Comparison of ENCODE assay signal across 27 cellular contexts in the genomic region with DNA sequence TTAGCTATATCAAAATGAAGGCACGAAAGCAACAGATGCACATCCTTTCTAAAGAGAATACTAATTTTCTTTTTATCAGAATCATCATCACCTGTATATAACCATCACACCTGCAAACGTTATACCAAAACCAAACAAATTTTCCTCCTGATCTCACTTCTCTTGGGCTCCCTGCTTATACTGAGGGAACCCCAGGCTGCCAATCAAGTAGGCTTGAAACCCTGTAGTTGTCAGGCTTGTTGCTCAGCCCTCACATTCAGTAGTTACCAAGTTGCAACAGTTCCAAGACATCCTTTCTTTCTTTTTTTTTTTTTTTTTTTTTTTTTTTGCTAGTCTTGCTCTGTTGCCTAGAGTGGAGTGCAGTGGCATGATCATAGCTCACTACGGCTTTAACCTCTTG.
"Had no signal": no experiment of that assay in that cellular context is flagged by ENCODE, and none has a peak within 500 bp of the region (broad histone marks: within the 10 kb centered on the region; RNA-seq: fewer than 3 reads in every experiment).

No MANE protein-coding gene starts in this region.

- H3K9me3 Mint-ChIP-seq: natural killer cell treated with Interleukin-12 subunit alpha and Interleukin-12 subunit beta and Interleukin-15 and Interleukin-18, amount 100 ng/mL, for 72 hours had no signal

- H3K27me3 ChIP-seq: left lung, ovary, right atrium auricular region, stomach, testis, thyroid gland, transverse colon, upper lobe of left lung, vagina had no signal

- H3K36me3 Mint-ChIP-seq: natural killer cell treated with Interleukin-12 subunit alpha and Interleukin-12 subunit beta and Interleukin-15 and Interleukin-18, amount 100 ng/mL, for 72 hours had no signal

- H3K36me3 ChIP-seq: left lung, lower lobe of right lung, ovary, right atrium auricular region, stomach, thyroid gland, transverse colon, upper lobe of left lung, vagina had no signal

- ATAC-seq: left cardiac atrium; left lung; lower lobe of right lung; naive thymus-derived CD4-positive, alpha-beta T cell; natural killer cell treated with Interleukin-12 subunit alpha and Interleukin-12 subunit beta and Interleukin-15 and Interleukin-18, amount 100 ng/mL, for 72 hours; sciatic nerve; stimulated activated naive B cell treated with anti-CD40 and anti-IgM and Interleukin-4, amounts not matched to agents 10 μg/mL and 1 μg/mL and 100 μg/mL, for 72 hours; stimulated activated naive CD8-positive, alpha-beta T cell treated with anti-CD3 and anti-CD28 coated beads, Interleukin-15, Interleukin-2, amounts not matched to agents 100 U/mL and 50 U/mL, for 24 hours had no signal

- H3K4me1 ChIP-seq: left lung, lower lobe of right lung, testis, vagina had no signal

- DNase-seq: hippocampal formation; kidney glomerular epithelial cell; left cardiac atrium; left lung; lower lobe of right lung; mesendoderm; naive thymus-derived CD4-positive, alpha-beta T cell; ovary; stimulated activated CD4-positive, alpha-beta T cell treated with anti-CD3 and anti-CD28 coated beads, Interleukin-12 subunit alpha, Interleukin-12 subunit beta, amount 100 ng/mL, for 4 hours; stimulated activated CD4-positive, alpha-beta T cell treated with anti-CD3 and anti-CD28 coated beads, Interleukin-15, amount 100 ng/mL, for 24 hours; stimulated activated CD4-positive, alpha-beta T cell treated with anti-CD3 and anti-CD28 coated beads, Interleukin-2, amount 100 ng/mL, for 24 hours; stimulated activated CD4-positive, alpha-beta T cell treated with anti-CD3 and anti-CD28 coated beads, Interleukin-4, amount 100 ng/mL, for 1 hour; stimulated activated naive B cell treated with anti-CD40 and anti-IgM and Interleukin-4, amounts not matched to agents 10 μg/mL and 1 μg/mL and 100 μg/mL, for 72 hours; stimulated activated naive CD8-positive, alpha-beta T cell treated with anti-CD3 and anti-CD28 coated beads, Interleukin-15, Interleukin-2, amounts not matched to agents 100 U/mL and 50 U/mL, for 24 hours; stomach; testis; thyroid gland; transverse colon; upper lobe of left lung had no signal

- H3K4me3 Mint-ChIP-seq: mesothelial cell of epicardium; naive thymus-derived CD4-positive, alpha-beta T cell; natural killer cell treated with Interleukin-12 subunit alpha and Interleukin-12 subunit beta and Interleukin-15 and Interleukin-18, amount 100 ng/mL, for 72 hours; stimulated activated naive B cell treated with anti-CD40 and anti-IgM and Interleukin-4, amounts not matched to agents 10 μg/mL and 1 μg/mL and 100 μg/mL, for 72 hours had no signal

- H3K27me3 Mint-ChIP-seq: naive thymus-derived CD4-positive, alpha-beta T cell; progenitor cell of endocrine pancreas; stimulated activated naive B cell treated with anti-CD40 and anti-IgM and Interleukin-4, amounts not matched to agents 10 μg/mL and 1 μg/mL and 100 μg/mL, for 72 hours had no signal

- H3K27ac ChIP-seq: left lung, lower lobe of right lung, ovary, right atrium auricular region, skin epidermis, stomach, testis, thyroid gland, transverse colon, upper lobe of left lung, vagina had no signal

- H3K4me3 ChIP-seq: left lung, lower lobe of right lung, ovary, right atrium auricular region, skin epidermis, stomach, testis, thyroid gland, transverse colon, upper lobe of left lung, vagina had no signal

- H3K27ac Mint-ChIP-seq: mesothelial cell of epicardium; naive thymus-derived CD4-positive, alpha-beta T cell; natural killer cell treated with Interleukin-12 subunit alpha and Interleukin-12 subunit beta and Interleukin-15 and Interleukin-18, amount 100 ng/mL, for 72 hours; progenitor cell of endocrine pancreas had no signal

- FAIRE-seq: keratinocyte had no signal

- H3K9me3 ChIP-seq: left lung, lower lobe of right lung, ovary, stomach, testis, thyroid gland, transverse colon, upper lobe of left lung, vagina had no signal
